ENCODE assay signal across 9 cellular contexts in genomic region chr20:32945710-32946221, GRCh38. TPM values are rescaled to one million over a fixed set of nuclear protein-coding genes. Genes with fewer than 3 reads are reported as not detected.
DNase-seq lines count a peak whose midpoint lies in the region; ATAC-seq and TF ChIP-seq lines count a peak whose summit lies in the region.
"Had no signal": no experiment of that assay in that cellular context is flagged by ENCODE, and none has a peak within 500 bp of the region (broad histone marks: within the 10 kb centered on the region; RNA-seq: fewer than 3 reads in every experiment).

No MANE protein-coding gene starts in this region.

- H3K27ac Mint-ChIP-seq in CD8-positive, alpha-beta memory T cell: peak overlapping the region in 7 of 8 donors; percentile 17 to 90 (median 68)
- no peak overlapping the region for H3K27ac Mint-ChIP-seq in HFFc6
- H3K27ac Mint-ChIP-seq: memory B cell had no signal

- H3K27me3 ChIP-seq in CD8-positive, alpha-beta memory T cell (ENCODE audit: insufficient read depth, low read length, poor library complexity, severe bottlenecking): no peaks in the 10 kb centered on the region
- H3K27me3 ChIP-seq in esophagus squamous epithelium: peaks cover 0 to 32% (median 0%) of the 10 kb centered on the region in 4 donors

- no peaks in the 10 kb centered on the region for H3K36me3 ChIP-seq in CD8-positive, alpha-beta memory T cell (ENCODE audit: insufficient read depth, low read length)
- H3K36me3 ChIP-seq in esophagus squamous epithelium: no peaks in the 10 kb centered on the region

- H3K9me3 ChIP-seq in CD8-positive, alpha-beta memory T cell (ENCODE audit: low read length): no peaks in the 10 kb centered on the region
- peaks cover 0 to 12% (median 0%) of the 10 kb centered on the region in 3 donors for H3K9me3 ChIP-seq in esophagus squamous epithelium

- H3K27me3 Mint-ChIP-seq in CD8-positive, alpha-beta memory T cell: peaks cover 0 to 6% of the 10 kb centered on the region in 2 donors
- peaks cover 47% of the 10 kb centered on the region for H3K27me3 Mint-ChIP-seq in HFFc6 (ENCODE audit: insufficient read depth)

- H3K4me1 Mint-ChIP-seq in CD8-positive, alpha-beta memory T cell: peaks cover 16 to 39% (median 28%) of the 10 kb centered on the region in 3 donors
- H3K4me1 Mint-ChIP-seq in HFFc6 (ENCODE audit: low read depth): no peaks in the 10 kb centered on the region
- H3K4me1 Mint-ChIP-seq: memory B cell had no signal

- TF ChIP-seq POLR2A in esophagus squamous epithelium (IDR thresholded peaks at IDR 0.05): no peak

- peak overlapping the region in 3 of 7 donors; percentile 29 to 49 (median 42) for H3K4me3 Mint-ChIP-seq in CD8-positive, alpha-beta memory T cell
- H3K4me3 Mint-ChIP-seq in HFFc6: no peak overlapping the region
- H3K4me3 Mint-ChIP-seq: memory B cell had no signal

- POLR2A ChIA-PET in CD8-positive, alpha-beta memory T cell (lab: Charles Lee): interaction anchor here (1.0 to 1.4 kb wide), 2 partner anchors 26 to 32 kb away, joined by 4 to 6 read pairs; no protein-coding TSS in a partner anchor

- ATAC-seq in HG02610 (IDR thresholded peaks at IDR 0.05; ENCODE audit: unreplicated experiment) (no peak), HG03159 (IDR thresholded peaks at IDR 0.05; ENCODE audit: unreplicated experiment) (no peak), HG02588 (IDR thresholded peaks at IDR 0.05; ENCODE audit: unreplicated experiment) (no peak)

- 46 to 47% methylated on average over 4 of the region's 4 CpGs for WGBS in esophagus squamous epithelium, 2 donors

- intact Hi-C loops in esophagus squamous epithelium (cut with DNase I): no loop called here

- peak in 3 of 5 donors; percentile 17 to 58 (median 52) for DNase-seq in CD8-positive, alpha-beta memory T cell
- peak; percentile 27 for DNase-seq in HFFc6
- DNase-seq in SKM-1 (lab: John Stamatoyannopoulos, UW; ENCODE audit: unreplicated experiment): peak; percentile 3
- no peak for DNase-seq in esophagus squamous epithelium (lab: John Stamatoyannopoulos, UW)
- DNase-seq in stimulated activated naive CD4-positive, alpha-beta T cell (lab: John Stamatoyannopoulos, UW): peak in 4 of 6 experiments; percentile 7 to 62 (median 56)

- peaks cover 19% of the 10 kb centered on the region for H3K4me1 ChIP-seq in CD8-positive, alpha-beta memory T cell (ENCODE audit: insufficient read depth, low read length)
- H3K4me1 ChIP-seq in esophagus squamous epithelium: no peaks in the 10 kb centered on the region

- CTCF ChIA-PET in CD8-positive, alpha-beta memory T cell (lab: Charles Lee): interaction anchor here (0.8 to 2.4 kb wide), 11 partner anchors 9 to 156 kb away, joined by 3 to 12 read pairs (median 4); partner anchors contain the start of gene SUN5

- peaks cover 0 to 4% (median 3%) of the 10 kb centered on the region in 3 donors for H3K36me3 Mint-ChIP-seq in CD8-positive, alpha-beta memory T cell
- H3K36me3 Mint-ChIP-seq in HFFc6 (ENCODE audit: low read depth): no peaks in the 10 kb centered on the region

- no peak overlapping the region for H3K4me3 ChIP-seq in CD8-positive, alpha-beta memory T cell (ENCODE audit: low read length)
- no peak overlapping the region for H3K4me3 ChIP-seq in esophagus squamous epithelium

- H3K27ac ChIP-seq in CD8-positive, alpha-beta memory T cell (ENCODE audit: low read depth, low read length): no peak overlapping the region
- no peak overlapping the region for H3K27ac ChIP-seq in esophagus squamous epithelium

- H3K9me3 Mint-ChIP-seq in CD8-positive, alpha-beta memory T cell: peaks cover 0 to 4% (median 0%) of the 10 kb centered on the region in 5 donors
- H3K9me3 Mint-ChIP-seq in HFFc6: no peaks in the 10 kb centered on the region

- TF ChIP-seq CTCF in HFFc6 (IDR thresholded peaks at IDR 0.05): peak; percentile 72
- peak in 4 of 6 experiments; percentile 19 to 57 (median 37) for TF ChIP-seq CTCF in esophagus squamous epithelium (IDR thresholded peaks at IDR 0.05)

RNA-seq across cellular contexts. Expression of gene SUN5, which starts 58.5 kb away (rescaled TPM):
- total RNA-seq in CD8-positive, alpha-beta memory T cell: not detected
- polyA plus RNA-seq in CD8-positive, alpha-beta memory T cell: not detected
- total RNA-seq in HFFc6 (2021; fragmentation: NEBNext Ultra II Directional; extraction: Animal tissue kit (Norgen Biotek cat#: 25700)): not detected
- not detected for total RNA-seq in esophagus squamous epithelium
